In genomic region chr7:2670720-2671391, GRCh38 we compare ENCODE assay signal across 7 cellular contexts. TPM values are rescaled to one million over a fixed set of nuclear protein-coding genes. Genes with fewer than 3 reads are reported as not detected.
A peak's percentile ranks its signal among the peaks of the same experiment; 100 is the strongest.
DNase-seq lines count a peak whose midpoint lies in the region; ATAC-seq, FAIRE-seq and TF ChIP-seq lines count a peak whose summit lies in the region.

No MANE protein-coding gene starts in this region.

- TF ChIP-seq CTCF in IMR-90 (conservative IDR thresholded peaks at IDR 0.05; ENCODE audit: low read depth, low read length): peak; percentile 82
- TF ChIP-seq CTCF in fibroblast of pulmonary artery (IDR thresholded peaks at IDR 0.05; ENCODE audit: low read length, missing control alignments): peak; percentile 82
- peak; percentile 75 for TF ChIP-seq CTCF in osteoblast (IDR thresholded peaks at IDR 0.05; ENCODE audit: extremely low read depth, low read depth, low read length)
- TF ChIP-seq CTCF in transverse colon (IDR thresholded peaks at IDR 0.05): peak; percentile 74 to 81 (median 76)

- peak overlapping the region; percentile 82 for H2AFZ ChIP-seq in IMR-90 (replicated peaks; ENCODE audit: low read length, poor library complexity)
- H2AFZ ChIP-seq in osteoblast (ENCODE audit: low read length): peak overlapping the region; percentile 41

- TF ChIP-seq POLR2A in GM12891 (IDR thresholded peaks at IDR 0.05; ENCODE audit: low read depth, low read length) (no peak), IMR-90 (IDR thresholded peaks at IDR 0.05; ENCODE audit: low read depth, low read length) (no peak; the same call in 1 of the 2 replicates), transverse colon (IDR thresholded peaks at IDR 0.05) (no peak)

- H3K4me2 ChIP-seq in IMR-90 (ENCODE audit: low read depth, low read length) (no peak overlapping the region), osteoblast (ENCODE audit: insufficient read depth, low read length) (no peak overlapping the region)

- H3K4me1 Mint-ChIP-seq in activated T-helper 1 cell treated with anti-CD3 and anti-CD28 coated beads, Interleukin-12 subunit alpha, Interleukin-12 subunit beta, Interleukin-2, Interleukin-4 antibody, amounts not matched to agents 30 ng/mL and 10 ng/mL and 1 ng/mL, durations not matched to agents 14 hours and 24 hours and 36 hours (ENCODE audit: low read depth): no peaks in the 10 kb centered on the region

- peaks cover 6% of the 10 kb centered on the region for H3K4me1 ChIP-seq in IMR-90 (ENCODE audit: control insufficient read depth, insufficient read depth, low read length)
- H3K4me1 ChIP-seq in osteoblast (ENCODE audit: insufficient read depth, low read length): no peaks in the 10 kb centered on the region
- H3K4me1 ChIP-seq in transverse colon: peaks cover 0 to 17% (median 12%) of the 10 kb centered on the region in 4 donors

- H2BK20ac ChIP-seq in IMR-90 (ENCODE audit: low read depth, low read length): no peak overlapping the region

- POLR2A ChIA-PET in IMR-90 (lab: Charles Lee; ENCODE audit: unreplicated experiment): no interaction called here

- H3K4me3 Mint-ChIP-seq in activated T-helper 1 cell treated with anti-CD3 and anti-CD28 coated beads, Interleukin-12 subunit alpha, Interleukin-12 subunit beta, Interleukin-2, Interleukin-4 antibody, amounts not matched to agents 30 ng/mL and 10 ng/mL and 1 ng/mL, durations not matched to agents 14 hours and 24 hours and 36 hours: no peak overlapping the region

- intact Hi-C loops in IMR-90 (cut with micrococcal nuclease) (loop anchor here (2.0 to 5.0 kb wide), 2 partner anchors 191 to 484 kb away; no protein-coding TSS in a partner anchor), transverse colon (cut with DNase I; ENCODE audit: low total_unique reads) (no loop called here)
- intact Hi-C loops in activated T-helper 1 cell treated with anti-CD3 and anti-CD28 coated beads, Interleukin-12 subunit alpha, Interleukin-12 subunit beta, Interleukin-2, Interleukin-4 antibody, amounts not matched to agents 30 ng/mL and 10 ng/mL and 1 ng/mL, durations not matched to agents 14 hours and 24 hours and 36 hours (cut with micrococcal nuclease): loop anchor here (1.0 kb wide), 1 partner anchor 38 kb away; no protein-coding TSS in a partner anchor

- H3K9me3 Mint-ChIP-seq in activated T-helper 1 cell treated with anti-CD3 and anti-CD28 coated beads, Interleukin-12 subunit alpha, Interleukin-12 subunit beta, Interleukin-2, Interleukin-4 antibody, amounts not matched to agents 30 ng/mL and 10 ng/mL and 1 ng/mL, durations not matched to agents 14 hours and 24 hours and 36 hours: peaks cover 8% of the 10 kb centered on the region

- H3K9ac ChIP-seq in IMR-90 (ENCODE audit: low read depth, low read length): no peak overlapping the region

- no peak overlapping the region for H4K5ac ChIP-seq in IMR-90 (ENCODE audit: low read depth, low read length)

- no peak overlapping the region for H4K91ac ChIP-seq in IMR-90 (ENCODE audit: insufficient read depth, low read depth, low read length)

- H3K23ac ChIP-seq in IMR-90 (ENCODE audit: low read depth, low read length): no peak overlapping the region

- no peak overlapping the region for H4K8ac ChIP-seq in IMR-90 (ENCODE audit: low read depth in 2 of 2, low read length in 2 of 2)

- no peak for TF ChIP-seq EP300 in transverse colon (IDR thresholded peaks at IDR 0.05; ENCODE audit: low read depth)

- peaks cover 41% of the 10 kb centered on the region for H3K27me3 Mint-ChIP-seq in activated T-helper 1 cell treated with anti-CD3 and anti-CD28 coated beads, Interleukin-12 subunit alpha, Interleukin-12 subunit beta, Interleukin-2, Interleukin-4 antibody, amounts not matched to agents 30 ng/mL and 10 ng/mL and 1 ng/mL, durations not matched to agents 14 hours and 24 hours and 36 hours (ENCODE audit: insufficient read depth)

- H3K9me3 ChIP-seq in IMR-90 (ENCODE audit: control insufficient read depth, insufficient read depth, low read length) (peaks cover 13% of the 10 kb centered on the region), osteoblast (ENCODE audit: low read depth, low read length) (peaks cover 3% of the 10 kb centered on the region), transverse colon (no peaks in the 10 kb centered on the region)

- TF ChIP-seq RAD21 in IMR-90 (IDR thresholded peaks at IDR 0.05; ENCODE audit: low read length): peak; percentile 84

- peak; percentile 84 for ATAC-seq in IMR-90 (ENCODE audit: low read depth)

- no TSS peak for BruUV-seq in IMR-90 (replicated peaks; lab: Mats Ljungman, UMichigan)

- WGBS in IMR-90 (ENCODE audit: extremely low coverage in 2 of 2, insufficient read length in 1 of 2), 2 experiments: 1% methylated on average over 10 of the region's 25 CpGs; no CpG with 5 or more reads in 1 of the 2 experiments
- 14 to 58% methylated on average over 4 to 21 of the region's 25 CpGs for WGBS in transverse colon (ENCODE audit: low coverage in 1 of 2), 2 donors

- no peaks in the 10 kb centered on the region for H3K79me2 ChIP-seq in osteoblast (ENCODE audit: insufficient read depth, low read length)

- H4K20me1 ChIP-seq in IMR-90 (ENCODE audit: insufficient read depth, low read length) (no peaks in the 10 kb centered on the region), osteoblast (ENCODE audit: insufficient read depth, low read length) (no peaks in the 10 kb centered on the region)

- H3K27ac ChIP-seq in IMR-90 (ENCODE audit: insufficient read depth, low read length): no peak overlapping the region
- no peak overlapping the region for H3K27ac ChIP-seq in osteoblast (ENCODE audit: low read depth, low read length)
- H3K27ac ChIP-seq in transverse colon: no peak overlapping the region

- no peaks in the 10 kb centered on the region for H3K36me3 ChIP-seq in IMR-90 (ENCODE audit: control insufficient read depth, insufficient read depth, low read length)
- H3K36me3 ChIP-seq in osteoblast (ENCODE audit: insufficient read depth, low read length): no peaks in the 10 kb centered on the region
- H3K36me3 ChIP-seq in transverse colon: no peaks in the 10 kb centered on the region

- H3K14ac ChIP-seq in IMR-90 (replicated peaks; ENCODE audit: low read depth, low read length): no peak overlapping the region

- H2BK15ac ChIP-seq in IMR-90 (ENCODE audit: low read depth, low read length): no peak overlapping the region

- H2AK5ac ChIP-seq in IMR-90 (ENCODE audit: low read depth, low read length): 0 out of 2 replicates have a peak overlapping the region, but pooled peaks have one; percentile 33

- no peaks in the 10 kb centered on the region for H3K79me1 ChIP-seq in IMR-90 (ENCODE audit: low read depth in 1 of 2, low read length in 2 of 2)

- no peak overlapping the region for H3K27ac Mint-ChIP-seq in activated T-helper 1 cell treated with anti-CD3 and anti-CD28 coated beads, Interleukin-12 subunit alpha, Interleukin-12 subunit beta, Interleukin-2, Interleukin-4 antibody, amounts not matched to agents 30 ng/mL and 10 ng/mL and 1 ng/mL, durations not matched to agents 14 hours and 24 hours and 36 hours

- H3K9me1 ChIP-seq in IMR-90 (ENCODE audit: insufficient read depth, low read length): no peaks in the 10 kb centered on the region

- H2BK120ac ChIP-seq in IMR-90 (ENCODE audit: low read depth, low read length): no peak overlapping the region

- no peak overlapping the region for H3K56ac ChIP-seq in IMR-90 (ENCODE audit: extremely low read depth, insufficient read depth, low read length)

- H3K18ac ChIP-seq in IMR-90 (ENCODE audit: low read depth, low read length): no peak overlapping the region

- H3K4me3 ChIP-seq in IMR-90 (ENCODE audit: insufficient read depth, low read depth, low read length): no peak overlapping the region
- no peak overlapping the region for H3K4me3 ChIP-seq in fibroblast of pulmonary artery (replicated peaks; ENCODE audit: low read depth, low read length)
- no peak overlapping the region for H3K4me3 ChIP-seq in osteoblast (ENCODE audit: insufficient read depth, low read length)
- no peak overlapping the region for H3K4me3 ChIP-seq in transverse colon

- H3K4ac ChIP-seq in IMR-90 (ENCODE audit: low read depth, low read length): no peak overlapping the region

- H2AK9ac ChIP-seq in IMR-90 (replicated peaks; ENCODE audit: low read depth, low read length, poor library complexity): peak overlapping the region; percentile 90

- H3K27me3 ChIP-seq in IMR-90 (ENCODE audit: control insufficient read depth, insufficient read depth, low read length) (no peaks in the 10 kb centered on the region), osteoblast (ENCODE audit: insufficient read depth, low read length) (peaks cover 3% of the 10 kb centered on the region), transverse colon (peaks cover 9% of the 10 kb centered on the region)

- no peak overlapping the region for H2BK5ac ChIP-seq in IMR-90 (ENCODE audit: low read depth, low read length, poor library complexity, severe bottlenecking)

- in situ Hi-C loops in IMR-90 (cut with MboI; ENCODE audit: low sequenced_read_pairs) (no loop called here), transverse colon (cut with MboI; ENCODE audit: low pct_ligation_motif_present in 1 of 4, low pct_unique_long_range_greater_than_20kb in 1 of 4, low sequenced_read_pairs in 3 of 4) (no loop called here)

- FAIRE-seq in GM12891 (lab: Jason Lieb, UNC): peak; percentile 62

- DNase-seq in GM12891 (ENCODE audit: insufficient read length, low spot score) (peak; percentile 86), IMR-90 (peak; percentile 51), RKO (ENCODE audit: low spot score) (peak; percentile 73), fibroblast of pulmonary artery (ENCODE audit: low read depth) (peak; percentile 67), osteoblast (ENCODE audit: insufficient read length, low spot score, missing footprints) (peak; percentile 99), transverse colon (peak; percentile 66)
- DNase-seq in activated T-helper 1 cell treated with anti-CD3 and anti-CD28 coated beads, Interleukin-12 subunit alpha, Interleukin-12 subunit beta, Interleukin-2, Interleukin-4 antibody, amounts not matched to agents 30 ng/mL and 10 ng/mL and 1 ng/mL, durations not matched to agents 14 hours and 24 hours and 36 hours (ENCODE audit: low spot score): peak; percentile 48

- CTCF ChIA-PET in IMR-90 (lab: Yijun Ruan, JAX): interaction anchor here (0.6 to 1.5 kb wide), 6 partner anchors 9 to 377 kb away, joined by 3 to 5 read pairs (median 3); no protein-coding TSS in a partner anchor

- dilution Hi-C loops in IMR-90 (cut with HindIII; ENCODE audit: low sequenced_read_pairs, unreplicated experiment): no loop called here

- no peaks in the 10 kb centered on the region for H3K36me3 Mint-ChIP-seq in activated T-helper 1 cell treated with anti-CD3 and anti-CD28 coated beads, Interleukin-12 subunit alpha, Interleukin-12 subunit beta, Interleukin-2, Interleukin-4 antibody, amounts not matched to agents 30 ng/mL and 10 ng/mL and 1 ng/mL, durations not matched to agents 14 hours and 24 hours and 36 hours (ENCODE audit: low read depth)

RNA-seq across cellular contexts. Expression of gene AMZ1, which starts 17.1 kb away (rescaled TPM):
- 1.0 TPM for polyA plus RNA-seq in GM12891 (2012; ENCODE audit: low read depth, missing spikeins)
- total RNA-seq in IMR-90 (2012; rRNA removed) (0.54 and 0.83 TPM in 2 replicates), osteoblast (2.1 and 2.5 TPM in 2 replicates), transverse colon (under 1 TPM in 1 of 4 donors, not detected in 3; 0.64 TPM)
- 1.6 and 2.7 TPM in 2 replicates for polyA plus RNA-seq in IMR-90 (2012; rRNA removed)
- 0.93 and 1.5 TPM in 2 replicates for polyA plus RNA-seq in IMR-90 (2012; cell fraction: cytosol; rRNA removed)
- polyA plus RNA-seq in IMR-90 (2012; cell fraction: nucleus; rRNA removed; ENCODE audit: low replicate concordance): 1.8 and 3.4 TPM in 2 replicates
- total RNA-seq in activated T-helper 1 cell treated with anti-CD3 and anti-CD28 coated beads, Interleukin-12 subunit alpha, Interleukin-12 subunit beta, Interleukin-2, Interleukin-4 antibody, amounts not matched to agents 30 ng/mL and 10 ng/mL and 1 ng/mL, durations not matched to agents 14 hours and 24 hours and 36 hours: 0.05 TPM in 1 of 2 replicates, not detected in the other

RNA-seq across cellular contexts. Expression of gene TTYH3, which starts 39.1 kb away (rescaled TPM):
- polyA plus RNA-seq in GM12891 (2012; ENCODE audit: low read depth, missing spikeins): 23.3 TPM
- total RNA-seq in IMR-90 (2012; rRNA removed): 5.6 and 6.1 TPM in 2 replicates
- 82.6 and 106 TPM in 2 replicates for polyA plus RNA-seq in IMR-90 (2012; rRNA removed)
- polyA plus RNA-seq in IMR-90 (2012; cell fraction: cytosol; rRNA removed): 56.1 and 135 TPM in 2 replicates
- polyA plus RNA-seq in IMR-90 (2012; cell fraction: nucleus; rRNA removed; ENCODE audit: low replicate concordance): 100 and 222 TPM in 2 replicates
- total RNA-seq in activated T-helper 1 cell treated with anti-CD3 and anti-CD28 coated beads, Interleukin-12 subunit alpha, Interleukin-12 subunit beta, Interleukin-2, Interleukin-4 antibody, amounts not matched to agents 30 ng/mL and 10 ng/mL and 1 ng/mL, durations not matched to agents 14 hours and 24 hours and 36 hours: 30.6 and 32.0 TPM in 2 replicates
- 28.3 and 29.0 TPM in 2 replicates for total RNA-seq in osteoblast
- 10 to 100 TPM; 11.2 to 43.6 (median 23.0) TPM for total RNA-seq in transverse colon

Comparison
In these comparisons a context has a peak if more than half of its experiments do, and no peak if none do; other contexts are left out.
1. DNase-seq: peak in every context shown above with its lines; median percentile 99 in osteoblast; 86 in GM12891; 73 in RKO; 67 in fibroblast of pulmonary artery; 66 in transverse colon; 51 in IMR-90; 48 in activated T-helper 1 cell treated with anti-CD3 and anti-CD28 coated beads, Interleukin-12 subunit alpha, Interleukin-12 subunit beta, Interleukin-2, Interleukin-4 antibody, amounts not matched to agents 30 ng/mL and 10 ng/mL and 1 ng/mL, durations not matched to agents 14 hours and 24 hours and 36 hours.